In genomic region chr16:65624246-65624645, GRCh38 we compare ENCODE assay signal across 24 cellular contexts.
"Had no signal": no experiment of that assay in that cellular context is flagged by ENCODE, and none has a peak within 500 bp of the region (broad histone marks: within the 10 kb centered on the region; RNA-seq: fewer than 3 reads in every experiment).

No MANE protein-coding gene starts in this region.

- H3K27me3 Mint-ChIP-seq: IgD-negative memory B cell had no signal

- H3K9me3 ChIP-seq: Peyer's patch, SJSA1 had no signal

- H3K4me3 Mint-ChIP-seq: IgD-negative memory B cell had no signal

- H3K4me1 Mint-ChIP-seq: IgD-negative memory B cell had no signal

- H3K36me3 Mint-ChIP-seq: IgD-negative memory B cell had no signal

- H3K27ac Mint-ChIP-seq: IgD-negative memory B cell had no signal

- H2AFZ ChIP-seq: PC-9 had no signal

- H3K4me1 ChIP-seq: Peyer's patch, SJSA1 had no signal

- DNase-seq: KBM-7, NCI-H1048, NCI-H1105, NCI-H1417, NCI-H1436 treated with DMSO at 0.1 percent for 48 hours, NCI-H1694 treated with DMSO at 0.1 percent for 48 hours, NCI-H1930, NCI-H2081, NCI-H2107, NCI-H2227 treated with DMSO at 0.1 percent for 48 hours, NCI-H446, NCI-H510A, NCI-H524 treated with DMSO at 0.1 percent for 48 hours, NCI-H69, NCI-H774, PC-9, Peyer's patch, Right ventricle myocardium superior, SIG-M5 had no signal

- H3K27me3 ChIP-seq: Peyer's patch, SJSA1 had no signal

- H3K4me2 ChIP-seq: PC-9 had no signal

- H3K27ac ChIP-seq: HL-60, PC-9, Peyer's patch, SJSA1, SK-N-MC had no signal

- H3K36me3 ChIP-seq: Peyer's patch, SJSA1 had no signal

- H3K4me3 ChIP-seq: PC-9, Peyer's patch, SJSA1, SK-N-MC had no signal

- FAIRE-seq: HTR-8/SVneo had no signal
